Comparison of ENCODE assay signal across 21 cellular contexts in the genomic region with DNA sequence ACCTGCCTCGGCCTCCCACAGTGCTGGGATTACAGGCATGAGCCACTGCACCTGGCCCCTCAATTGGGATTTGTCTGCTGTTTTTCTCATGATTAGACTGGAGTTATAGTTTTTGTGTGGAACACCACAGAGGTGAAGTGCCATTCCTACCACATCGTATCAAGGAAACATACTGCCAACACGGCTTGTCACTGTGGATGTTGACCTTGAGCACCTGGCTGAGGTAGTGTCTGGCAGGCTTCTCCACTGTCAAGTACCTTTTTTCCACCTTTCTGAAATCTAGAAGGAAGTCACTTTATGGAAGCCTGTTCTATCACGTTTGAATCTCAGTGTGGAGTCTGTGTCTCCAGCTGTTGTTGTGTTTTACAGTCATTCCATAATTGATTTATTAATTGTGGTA.
"Had no signal": no experiment of that assay in that cellular context is flagged by ENCODE, and none has a peak within 500 bp of the region (broad histone marks: within the 10 kb centered on the region; RNA-seq: fewer than 3 reads in every experiment).

No MANE protein-coding gene starts in this region.

- H3K27me3 ChIP-seq: esophagus muscularis mucosa, gastrocnemius medialis, heart right ventricle, neutrophil, spleen, tibial nerve, upper lobe of right lung, vagina had no signal

- H3K4me1 ChIP-seq: esophagus muscularis mucosa, gastrocnemius medialis, heart right ventricle, spleen, tibial nerve, upper lobe of right lung, vagina had no signal

- H3K36me3 ChIP-seq: esophagus muscularis mucosa, gastrocnemius medialis, heart right ventricle, neutrophil, spleen, tibial nerve, upper lobe of right lung, vagina had no signal

- H3K9me3 ChIP-seq: esophagus muscularis mucosa, gastrocnemius medialis, upper lobe of right lung, vagina had no signal

- DNase-seq: effector memory CD8-positive, alpha-beta T cell; gastrocnemius medialis; heart right ventricle; hypothalamus; islet precursor cell; mammary epithelial cell; naive thymus-derived CD8-positive, alpha-beta T cell; posterior cingulate gyrus; spleen; stimulated activated CD4-positive, alpha-beta T cell treated with anti-CD3 and anti-CD28 coated beads, Interleukin-15, amount 100 ng/mL, for 24 hours; stimulated activated CD4-positive, alpha-beta T cell treated with anti-CD3 and anti-CD28 coated beads, Interleukin-1b, Interleukin-23, amount 100 ng/mL, for 48 hours; stimulated activated CD4-positive, alpha-beta T cell treated with anti-CD3 and anti-CD28 coated beads, Interleukin-4, amount 100 ng/mL, for 24 hours; upper lobe of right lung had no signal

- ATAC-seq: effector memory CD8-positive, alpha-beta T cell; gastrocnemius medialis; heart right ventricle; left lobe of liver; naive thymus-derived CD8-positive, alpha-beta T cell; sciatic nerve; stimulated activated memory B cell treated with anti-CD40 and anti-IgM and Interleukin-4, amounts not matched to agents 10 μg/mL and 1 μg/mL and 100 μg/mL, for 72 hours; upper lobe of right lung had no signal

- H3K4me3 ChIP-seq: esophagus muscularis mucosa, gastrocnemius medialis, heart right ventricle, spleen, tibial nerve, upper lobe of right lung, vagina had no signal

- H3K27ac ChIP-seq: epithelial cell of prostate, esophagus muscularis mucosa, gastrocnemius medialis, heart right ventricle, neutrophil, spleen, tibial nerve, upper lobe of right lung, vagina had no signal
